ENCODE assay signal across 8 cellular contexts in the genomic region with DNA sequence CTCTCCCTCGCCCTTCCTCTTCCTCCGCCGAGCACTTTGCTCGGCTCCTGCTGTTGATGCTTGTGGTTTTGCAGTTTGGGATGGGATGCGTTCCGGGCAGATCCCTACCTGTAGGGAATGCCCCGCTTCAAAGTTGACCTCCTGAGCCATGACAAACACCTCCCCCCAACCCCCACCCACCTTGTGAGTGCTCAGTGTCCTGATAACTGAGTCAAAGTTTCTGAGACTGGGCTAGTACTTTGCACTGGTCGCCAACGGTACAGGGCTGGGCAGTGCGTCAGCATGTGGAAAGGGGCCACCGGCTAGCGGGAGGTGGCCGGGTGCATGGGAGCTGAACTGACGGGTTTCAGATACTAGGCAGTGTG. TPM values are rescaled to one million over a fixed set of nuclear protein-coding genes. Genes with fewer than 3 reads are reported as not detected.
DNase-seq lines count a peak whose midpoint lies in the region; ATAC-seq and TF ChIP-seq lines count a peak whose summit lies in the region.

No MANE protein-coding gene starts in this region.

- H3K27me3 ChIP-seq in CD8-positive, alpha-beta memory T cell (ENCODE audit: insufficient read depth, low read length, poor library complexity, severe bottlenecking), result no peaks in the 10 kb centered on the region
- peaks cover 15% of the 10 kb centered on the region for H3K27me3 ChIP-seq in neural progenitor cell

- H3K4me3 ChIP-seq in CD8-positive, alpha-beta memory T cell (ENCODE audit: low read length), result peak overlapping the region; percentile 88
- H3K4me3 ChIP-seq in fibroblast of villous mesenchyme (ENCODE audit: low read depth, low read length) (peak overlapping the region; percentile 88), neural progenitor cell (peak overlapping the region; percentile 85)

- peaks cover 11% of the 10 kb centered on the region for H3K79me2 ChIP-seq in neural progenitor cell (ENCODE audit: low read depth)

- peak overlapping the region; percentile 83 for H3K4me2 ChIP-seq in neural progenitor cell

- H3K36me3 Mint-ChIP-seq in CD8-positive, alpha-beta memory T cell, result peaks cover 0 to 16% (median 3%) of the 10 kb centered on the region in 3 donors
- no peaks in the 10 kb centered on the region for H3K36me3 Mint-ChIP-seq in IgD-negative memory B cell
- no peaks in the 10 kb centered on the region for H3K36me3 Mint-ChIP-seq in activated T-cell treated with anti-CD3 and anti-CD28 coated beads, Interleukin-2, amount 50 U/mL, for 72 hours (ENCODE audit: insufficient read depth in 2 of 2)
- H3K36me3 Mint-ChIP-seq in neural progenitor cell, result peaks cover 1% of the 10 kb centered on the region

- H3K27me3 Mint-ChIP-seq in CD8-positive, alpha-beta memory T cell, result peaks cover 0 to 2% of the 10 kb centered on the region in 2 donors
- no peaks in the 10 kb centered on the region for H3K27me3 Mint-ChIP-seq in IgD-negative memory B cell
- H3K27me3 Mint-ChIP-seq in activated T-cell treated with anti-CD3 and anti-CD28 coated beads, Interleukin-2, amount 50 U/mL, for 72 hours (ENCODE audit: low read depth), result no peaks in the 10 kb centered on the region
- peaks cover 3% of the 10 kb centered on the region for H3K27me3 Mint-ChIP-seq in neural progenitor cell (ENCODE audit: insufficient read depth, low read depth)

- H3K9me3 ChIP-seq in CD8-positive, alpha-beta memory T cell (ENCODE audit: low read length), result no peaks in the 10 kb centered on the region
- no peaks in the 10 kb centered on the region for H3K9me3 ChIP-seq in neural progenitor cell (ENCODE audit: low read depth)

- peak in 2 of 5 donors; percentile 14 to 60 for DNase-seq in CD8-positive, alpha-beta memory T cell
- peak; percentile 37 to 43 for DNase-seq in activated T-cell treated with anti-CD3 and anti-CD28 coated beads, Interleukin-2, amount 50 U/mL, for 72 hours
- DNase-seq in fibroblast of villous mesenchyme (ENCODE audit: low read depth) (peak; percentile 26), neural progenitor cell (ENCODE audit: low spot score) (peak; percentile 39), cortex of kidney (lab: John Stamatoyannopoulos, UW) (no peak)

- no peak for TF ChIP-seq CTCF in fibroblast of villous mesenchyme (IDR thresholded peaks at IDR 0.05; ENCODE audit: insufficient read depth, low read depth, low read length)
- TF ChIP-seq CTCF in neural progenitor cell (IDR thresholded peaks at IDR 0.05), result no peak

- peaks cover 3% of the 10 kb centered on the region for H4K20me1 ChIP-seq in neural progenitor cell (ENCODE audit: low read depth)

- H3K36me3 ChIP-seq in CD8-positive, alpha-beta memory T cell (ENCODE audit: insufficient read depth, low read length), result no peaks in the 10 kb centered on the region
- no peaks in the 10 kb centered on the region for H3K36me3 ChIP-seq in neural progenitor cell

- peak overlapping the region; percentile 89 to 98 (median 94) for H3K4me3 Mint-ChIP-seq in CD8-positive, alpha-beta memory T cell
- H3K4me3 Mint-ChIP-seq in IgD-negative memory B cell (peak overlapping the region; percentile 88 to 97 (median 97)), neural progenitor cell (peak overlapping the region; percentile 90)
- H3K4me3 Mint-ChIP-seq in activated T-cell treated with anti-CD3 and anti-CD28 coated beads, Interleukin-2, amount 50 U/mL, for 72 hours, result peak overlapping the region; percentile 85 to 99

- H3K9me3 Mint-ChIP-seq in CD8-positive, alpha-beta memory T cell, result no peaks in the 10 kb centered on the region
- H3K9me3 Mint-ChIP-seq in IgD-negative memory B cell (no peaks in the 10 kb centered on the region), neural progenitor cell (no peaks in the 10 kb centered on the region)
- H3K9me3 Mint-ChIP-seq in activated T-cell treated with anti-CD3 and anti-CD28 coated beads, Interleukin-2, amount 50 U/mL, for 72 hours, result no peaks in the 10 kb centered on the region

- H3F3A ChIP-seq in neural progenitor cell (ENCODE audit: low read depth), result peaks cover 21% of the 10 kb centered on the region

- CTCF ChIA-PET in CD8-positive, alpha-beta memory T cell (lab: Charles Lee), result interaction anchor here (1.0 to 1.3 kb wide), 3 partner anchors 43 to 58 kb away, joined by 3 to 4 read pairs (median 3); no protein-coding TSS in a partner anchor

- H3K4me1 ChIP-seq in CD8-positive, alpha-beta memory T cell (ENCODE audit: insufficient read depth, low read length), result peaks cover 27% of the 10 kb centered on the region
- H3K4me1 ChIP-seq in neural progenitor cell, result peaks cover 7% of the 10 kb centered on the region

- POLR2A ChIA-PET in CD8-positive, alpha-beta memory T cell (lab: Charles Lee), result interaction anchor here (1.0 to 1.7 kb wide), 4 partner anchors 31 to 839 kb away, joined by 4 to 5 read pairs (median 4); partner anchors contain the start of gene CACYBP

- H3K27ac Mint-ChIP-seq in CD8-positive, alpha-beta memory T cell, result peak overlapping the region; percentile 82 to 97 (median 95)
- H3K27ac Mint-ChIP-seq in IgD-negative memory B cell (peak overlapping the region; percentile 81 to 97 (median 95)), neural progenitor cell (no peak overlapping the region)
- peak overlapping the region; percentile 75 for H3K27ac Mint-ChIP-seq in activated T-cell treated with anti-CD3 and anti-CD28 coated beads, Interleukin-2, amount 50 U/mL, for 72 hours

- peak; percentile 5 for ATAC-seq in GM21423 (IDR thresholded peaks at IDR 0.05; ENCODE audit: unreplicated experiment)
- peak in 1 of 2 donors; percentile 20 for ATAC-seq in activated T-cell treated with anti-CD3 and anti-CD28 coated beads, Interleukin-2, amount 50 U/mL, for 72 hours (replicated peaks in 1 of 2)
- no peak for ATAC-seq in HG03159 (IDR thresholded peaks at IDR 0.05; ENCODE audit: unreplicated experiment)

- peaks cover 67 to 85% (median 84%) of the 10 kb centered on the region in 3 donors for H3K4me1 Mint-ChIP-seq in CD8-positive, alpha-beta memory T cell
- H3K4me1 Mint-ChIP-seq in IgD-negative memory B cell (peaks cover 47 to 57% (median 56%) of the 10 kb centered on the region in 3 donors), neural progenitor cell (peaks cover 17% of the 10 kb centered on the region)
- H3K4me1 Mint-ChIP-seq in activated T-cell treated with anti-CD3 and anti-CD28 coated beads, Interleukin-2, amount 50 U/mL, for 72 hours (ENCODE audit: low read depth), result peaks cover 77% of the 10 kb centered on the region

- H3K9ac ChIP-seq in neural progenitor cell, result no peak overlapping the region

- H2AFZ ChIP-seq in neural progenitor cell (replicated peaks), result peak overlapping the region; percentile 89

- H3K27ac ChIP-seq in CD8-positive, alpha-beta memory T cell (ENCODE audit: low read depth, low read length), result peak overlapping the region; percentile 83
- no peak overlapping the region for H3K27ac ChIP-seq in neural progenitor cell

RNA-seq across cellular contexts. Expression of gene RABGAP1L, which starts 0.8 kb away (rescaled TPM):
- total RNA-seq in CD8-positive, alpha-beta memory T cell, result 10 to 100 TPM; 41.7 to 42.7 TPM
- 78.5 TPM for polyA plus RNA-seq in CD8-positive, alpha-beta memory T cell
- 88.6 TPM for polyA plus RNA-seq in IgD-negative memory B cell
- total RNA-seq in activated T-cell treated with anti-CD3 and anti-CD28 coated beads, Interleukin-2, amount 50 U/mL, for 72 hours, result 10 to 100 TPM; 36.7 to 42.0 TPM
- 27.7 and 29.8 TPM in 2 replicates for total RNA-seq in fibroblast of villous mesenchyme
- 23.5 and 46.0 TPM in 2 replicates for total RNA-seq in neural progenitor cell (ENCODE audit: low replicate concordance)
